In the genomic region with DNA sequence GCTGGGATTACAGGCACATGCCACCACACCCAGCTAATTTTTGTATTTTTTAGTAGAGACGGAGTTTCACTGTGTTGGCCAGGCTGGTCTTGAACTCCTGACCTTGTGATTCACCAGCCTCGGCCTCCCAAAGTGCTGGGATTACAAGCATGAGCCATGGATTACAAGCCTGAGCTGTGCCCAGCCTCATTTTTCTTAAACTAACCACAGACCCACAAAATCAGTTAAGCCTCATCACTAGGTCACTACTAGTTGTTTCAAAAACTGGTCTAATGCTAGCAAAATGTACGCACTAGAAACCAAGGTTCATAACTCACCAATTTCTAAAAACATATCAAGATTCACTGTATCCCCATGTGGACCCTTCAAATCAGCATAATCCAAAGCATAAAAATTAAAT, we compare ENCODE assay signal across 17 cellular contexts. TPM values are rescaled to one million over a fixed set of nuclear protein-coding genes. Genes with fewer than 3 reads are reported as not detected.
"Had no signal": no experiment of that assay in that cellular context is flagged by ENCODE, and none has a peak within 500 bp of the region (broad histone marks: within the 10 kb centered on the region; RNA-seq: fewer than 3 reads in every experiment).

No MANE protein-coding gene starts in this region.

RNA-seq across cellular contexts. Expression of gene ZNF280A, which starts 28.5 kb away (rescaled TPM):
- total RNA-seq: natural killer cell, occipital lobe, osteoblast, progenitor cell of endocrine pancreas, psoas muscle, renal cortical epithelial cell, right cardiac atrium, right lobe of liver, sigmoid colon, smooth muscle cell, suprapubic skin, transverse colon, upper lobe of right lung, urinary bladder, uterus had no signal
- polyA plus RNA-seq: neural cell, psoas muscle, right cardiac atrium, sigmoid colon, spleen, urinary bladder had no signal
